ENCODE assay signal across 9 cellular contexts in the genomic region with DNA sequence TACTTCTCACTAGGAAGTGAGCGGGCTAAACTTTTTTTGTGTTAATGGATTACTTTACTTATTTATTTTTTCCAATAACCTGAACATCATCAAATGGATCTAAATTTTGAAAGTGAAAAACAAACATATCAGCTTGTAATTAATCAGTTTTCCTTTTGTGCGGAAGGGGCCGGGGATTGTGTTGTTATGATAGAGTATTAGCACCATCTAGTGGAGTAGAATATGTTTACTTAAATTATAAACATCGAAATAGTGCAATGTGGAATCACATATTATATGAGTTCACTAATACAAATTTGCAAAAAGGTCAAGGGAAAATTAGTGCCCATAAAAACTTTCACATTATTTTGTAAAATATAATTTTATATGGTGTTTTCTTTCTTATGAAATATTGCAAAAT. TPM values are rescaled to one million over a fixed set of nuclear protein-coding genes. Genes with fewer than 3 reads are reported as not detected.
DNase-seq lines count a peak whose midpoint lies in the region; ATAC-seq and TF ChIP-seq lines count a peak whose summit lies in the region.
"Had no signal": no experiment of that assay in that cellular context is flagged by ENCODE, and none has a peak within 500 bp of the region (broad histone marks: within the 10 kb centered on the region; RNA-seq: fewer than 3 reads in every experiment).

No MANE protein-coding gene starts in this region.

- POLR2A ChIA-PET in Panc1 (lab: Charles Lee) = no interaction called here

- no TSS peak for BruUV-seq in Panc1 (replicated peaks; lab: Mats Ljungman, UMichigan)

- H3K27ac Mint-ChIP-seq in naive B cell = peak overlapping the region in 1 of 6 donors; percentile 8

- H3K27ac ChIP-seq in Panc1 (ENCODE audit: low read length) = no peak overlapping the region

- H3K4me3 Mint-ChIP-seq in naive B cell = no peak overlapping the region

- H3K36me3 Mint-ChIP-seq in naive B cell = no peaks in the 10 kb centered on the region

- ATAC-seq in GM21576 (IDR thresholded peaks at IDR 0.05; ENCODE audit: unreplicated experiment) (peak; percentile 80), Panc1 (peak; percentile 70; the same call in 1 of the 2 replicates), naive B cell (ENCODE audit: low read depth in 2 of 2) (peak in 1 of 2 donors; percentile 32)

- no peaks in the 10 kb centered on the region for H3K36me3 ChIP-seq in Panc1 (ENCODE audit: control insufficient read depth, insufficient read depth, low read length)

- CTCF ChIA-PET in Panc1 (lab: Charles Lee) = interaction anchor here (0.5 kb wide), 1 partner anchor 250 kb away, joined by 3 read pairs; no protein-coding TSS in a partner anchor

- H3K27me3 ChIP-seq in Panc1 (ENCODE audit: control insufficient read depth, insufficient read depth, low read length) = no peaks in the 10 kb centered on the region

- H3K4me1 ChIP-seq in Panc1 (ENCODE audit: control insufficient read depth, insufficient read depth, low read length) = no peaks in the 10 kb centered on the region

- no peak overlapping the region for H3K4me3 ChIP-seq in Panc1 (ENCODE audit: low read depth in 2 of 2, low read length in 2 of 2)

- no peaks in the 10 kb centered on the region for H3K4me1 Mint-ChIP-seq in naive B cell

- H3K27me3 Mint-ChIP-seq in naive B cell = no peaks in the 10 kb centered on the region

- peak; percentile 50; the same call in 1 of the 2 replicates for TF ChIP-seq CTCF in Panc1 (IDR thresholded peaks at IDR 0.05)

- peak; percentile 69 for DNase-seq in ELR (ENCODE audit: low read depth)
- peak; percentile 8 for DNase-seq in HuH-7.5 (ENCODE audit: low spot score)
- DNase-seq in Panc1 (ENCODE audit: low read depth, low spot score) = no peak
- peak; percentile 16 for DNase-seq in epidermal melanocyte (ENCODE audit: insufficient read length, low spot score)
- peak; percentile 1 for DNase-seq in naive B cell
- DNase-seq in activated CD4-positive, alpha-beta T cell treated with anti-CD3 and anti-CD28 coated beads for 48 hours = no peak
- DNase-seq in stimulated activated naive CD4-positive, alpha-beta T cell treated with Interleukin-2 at 50 U/mL for 16 hours (lab: John Stamatoyannopoulos, UW) = no peak

- no peaks in the 10 kb centered on the region for H3K9me3 Mint-ChIP-seq in naive B cell

- no peaks in the 10 kb centered on the region for H3K9me3 ChIP-seq in Panc1 (ENCODE audit: control insufficient read depth, insufficient read depth, low read depth, low read length)

- in situ Hi-C loops in Panc1 (cut with HindIII; ENCODE audit: low pct_unique_long_range_greater_than_20kb, low sequenced_read_pairs) = no loop called here

- intact Hi-C loops in Panc1 (cut with micrococcal nuclease; ENCODE audit: unreplicated experiment) = loop anchor here (2.0 kb wide), 1 partner anchor 512 kb away; no protein-coding TSS in a partner anchor

RNA-seq across cellular contexts. Expression of a gene that starts 9.1 kb away (rescaled TPM):
- total RNA-seq in Panc1 (2021; ENCODE audit: unreplicated experiment) = 0.36 TPM
- 0.19 TPM for polyA plus RNA-seq in Panc1 (2012; ENCODE audit: insufficient read length)
- under 1 TPM in 1 of 6 donors, not detected in 5; 0.09 TPM for polyA plus RNA-seq in naive B cell (ENCODE audit: low read depth in 6 of 6)

RNA-seq across cellular contexts. Expression of a gene that starts 52.7 kb away (rescaled TPM):
- 0.41 TPM for total RNA-seq in Panc1 (2021; ENCODE audit: unreplicated experiment)
- polyA plus RNA-seq in Panc1 (2012; ENCODE audit: insufficient read length) = not detected
- not detected for polyA plus RNA-seq in naive B cell (ENCODE audit: low read depth in 6 of 6)
- total RNA-seq: T-helper 2 cell treated with Interferon-gamma antibody and Interleukin-4, amounts not matched to agents 100 ng/mL and 5 ng/mL, for 36 hours had no signal

Comparison
In these comparisons a context has a peak if more than half of its experiments do, and no peak if none do; other contexts are left out.
1. DNase-seq: peak in ELR (single experiment), HuH-7.5 (single experiment), epidermal melanocyte (single experiment) and naive B cell (single experiment); none in Panc1 (single experiment), activated CD4-positive, alpha-beta T cell treated with anti-CD3 and anti-CD28 coated beads for 48 hours (single experiment) and stimulated activated naive CD4-positive, alpha-beta T cell treated with Interleukin-2 at 50 U/mL for 16 hours (single experiment).